17 cellular contexts compared by ENCODE assay signal in the genomic region with DNA sequence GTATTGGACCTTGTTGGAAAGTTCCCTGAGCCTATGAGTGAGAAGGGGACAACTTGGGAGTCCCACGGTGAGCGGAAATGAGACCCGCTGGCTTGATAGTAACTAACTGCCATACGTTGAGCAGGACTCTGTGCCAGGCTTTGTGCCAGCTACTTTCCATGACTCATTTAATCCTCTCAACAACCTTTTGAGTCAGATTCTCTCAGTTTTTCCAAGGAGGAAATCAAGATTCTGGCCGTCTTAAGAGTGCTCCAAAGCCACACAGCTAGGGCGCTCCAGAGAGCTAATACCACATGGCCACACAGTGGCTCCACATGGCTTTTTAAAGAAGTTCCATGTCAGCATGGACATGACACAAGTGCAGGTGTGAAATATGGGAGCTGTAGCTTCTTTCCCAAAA. TPM values are rescaled to one million over a fixed set of nuclear protein-coding genes. Genes with fewer than 3 reads are reported as not detected.
DNase-seq lines count a peak whose midpoint lies in the region; ATAC-seq, FAIRE-seq and TF ChIP-seq lines count a peak whose summit lies in the region.
"Had no signal": no experiment of that assay in that cellular context is flagged by ENCODE, and none has a peak within 500 bp of the region (broad histone marks: within the 10 kb centered on the region; RNA-seq: fewer than 3 reads in every experiment).

No MANE protein-coding gene starts in this region.

- no peak overlapping the region for H2BK5ac ChIP-seq in IMR-90 (ENCODE audit: low read depth, low read length, poor library complexity, severe bottlenecking)

- intact Hi-C loops in Right ventricle myocardium inferior (cut with DNase I) (no loop called here), IMR-90 (cut with micrococcal nuclease) (no loop called here)

- TF ChIP-seq CTCF in right atrium auricular region (IDR thresholded peaks at IDR 0.05): no peak
- TF ChIP-seq CTCF in IMR-90 (conservative IDR thresholded peaks at IDR 0.05; ENCODE audit: low read depth, low read length): 0 out of 2 replicates have a peak, but pooled peaks have one; percentile 1
- no peak for TF ChIP-seq CTCF in cardiac fibroblast (IDR thresholded peaks at IDR 0.05; ENCODE audit: low read depth, low read length)

- H2BK20ac ChIP-seq in IMR-90 (ENCODE audit: low read depth, low read length): no peak overlapping the region

- no peaks in the 10 kb centered on the region for H4K20me1 ChIP-seq in IMR-90 (ENCODE audit: insufficient read depth, low read length)

- BruUV-seq in IMR-90 (replicated peaks; lab: Mats Ljungman, UMichigan): no TSS peak

- WGBS in IMR-90 (ENCODE audit: extremely low coverage in 2 of 2, insufficient read length in 1 of 2), 2 experiments: 92% methylated on average over 2 of the region's 6 CpGs; no CpG with 5 or more reads in 1 of the 2 experiments

- no peak overlapping the region for H2BK15ac ChIP-seq in IMR-90 (ENCODE audit: low read depth, low read length)

- no peaks in the 10 kb centered on the region for H3K9me1 ChIP-seq in IMR-90 (ENCODE audit: insufficient read depth, low read length)

- DNase-seq in Right ventricle myocardium inferior (ENCODE audit: missing footprints) (peak; percentile 39), right atrium auricular region (ENCODE audit: low spot score) (no peak), IMR-90 (peak; percentile 23), cardiac fibroblast (ENCODE audit: low read depth in 2 of 2) (peak; percentile 60 to 69), mesenteric fat pad (ENCODE audit: low spot score) (peak; percentile 28), urothelium cell line (ENCODE audit: low spot score) (no peak)
- DNase-seq: activated CD4-positive, alpha-beta T cell treated with anti-CD3 and anti-CD28 coated beads for 1 hour; activated T-cell treated with anti-CD3 and anti-CD28 coated beads, Interleukin-2, amount 50 U/mL, for 4 hours; anterior cingulate cortex; GOT3; immature natural killer cell; KBM-7; NCI-H1436 treated with DMSO at 0.1 percent for 48 hours; PC-9; substantia nigra had no signal

- H4K5ac ChIP-seq in IMR-90 (ENCODE audit: low read depth, low read length): no peak overlapping the region

- POLR2A ChIA-PET in IMR-90 (lab: Charles Lee; ENCODE audit: unreplicated experiment): interaction anchor here (0.6 kb wide), 1 partner anchor 256 kb away, joined by 3 read pairs; no protein-coding TSS in a partner anchor

- H2AK9ac ChIP-seq in IMR-90 (replicated peaks; ENCODE audit: low read depth, low read length, poor library complexity): no peak overlapping the region

- H3K4me3 ChIP-seq in right atrium auricular region (no peak overlapping the region), IMR-90 (ENCODE audit: insufficient read depth, low read depth, low read length) (no peak overlapping the region), cardiac fibroblast (replicated peaks in 1 of 2; ENCODE audit: low read depth in 2 of 2, low read length in 2 of 2) (no peak overlapping the region)
- H3K4me3 ChIP-seq: PC-9 had no signal

- no peak for TF ChIP-seq POLR2A in IMR-90 (IDR thresholded peaks at IDR 0.05; ENCODE audit: low read depth, low read length)

- no peak overlapping the region for H3K56ac ChIP-seq in IMR-90 (ENCODE audit: extremely low read depth, insufficient read depth, low read length)

- H2AFZ ChIP-seq in IMR-90 (replicated peaks; ENCODE audit: low read length, poor library complexity): no peak overlapping the region
- H2AFZ ChIP-seq: PC-9 had no signal

- H3K9me3 ChIP-seq in right atrium auricular region (no peaks in the 10 kb centered on the region), IMR-90 (ENCODE audit: control insufficient read depth, insufficient read depth, low read length) (no peaks in the 10 kb centered on the region)

- H3K4me1 ChIP-seq in right atrium auricular region (no peaks in the 10 kb centered on the region), IMR-90 (ENCODE audit: control insufficient read depth, insufficient read depth, low read length) (no peaks in the 10 kb centered on the region)

- peaks cover 36% of the 10 kb centered on the region for H3K36me3 ChIP-seq in right atrium auricular region
- peaks cover 2% of the 10 kb centered on the region; the same call in 1 of the 2 replicates for H3K36me3 ChIP-seq in IMR-90 (ENCODE audit: control insufficient read depth, insufficient read depth, low read length)

- H3K27me3 ChIP-seq in right atrium auricular region: no peaks in the 10 kb centered on the region
- no peaks in the 10 kb centered on the region for H3K27me3 ChIP-seq in IMR-90 (ENCODE audit: control insufficient read depth, insufficient read depth, low read length)

- CTCF ChIA-PET in IMR-90 (lab: Yijun Ruan, JAX): no interaction called here

- no peak overlapping the region for H2BK120ac ChIP-seq in IMR-90 (ENCODE audit: low read depth, low read length)

- no peak overlapping the region for H3K9ac ChIP-seq in IMR-90 (ENCODE audit: low read depth, low read length)

- no peak overlapping the region for H3K23ac ChIP-seq in IMR-90 (ENCODE audit: low read depth, low read length)

- in situ Hi-C loops in IMR-90 (cut with MboI; ENCODE audit: low sequenced_read_pairs): no loop called here

- no peak overlapping the region for H3K18ac ChIP-seq in IMR-90 (ENCODE audit: low read depth, low read length)

- H3K14ac ChIP-seq in IMR-90 (replicated peaks; ENCODE audit: low read depth, low read length): no peak overlapping the region

- no peak overlapping the region for H2AK5ac ChIP-seq in IMR-90 (ENCODE audit: low read depth, low read length)

- H3K4me2 ChIP-seq in IMR-90 (ENCODE audit: low read depth, low read length): no peak overlapping the region
- H3K4me2 ChIP-seq: PC-9 had no signal

- H3K79me1 ChIP-seq in IMR-90 (ENCODE audit: low read depth in 1 of 2, low read length in 2 of 2): no peaks in the 10 kb centered on the region

- no peak overlapping the region for H4K91ac ChIP-seq in IMR-90 (ENCODE audit: insufficient read depth, low read depth, low read length)

- H4K8ac ChIP-seq in IMR-90 (ENCODE audit: low read depth in 2 of 2, low read length in 2 of 2): no peak overlapping the region

- H3K27ac ChIP-seq in right atrium auricular region (no peak overlapping the region), IMR-90 (ENCODE audit: insufficient read depth, low read length) (no peak overlapping the region)
- H3K27ac ChIP-seq: PC-9 had no signal

- dilution Hi-C loops in IMR-90 (cut with HindIII; ENCODE audit: low sequenced_read_pairs, unreplicated experiment): no loop called here

- no peak for FAIRE-seq in urothelium cell line (lab: Jason Lieb, UNC)

- TF ChIP-seq RAD21 in IMR-90 (IDR thresholded peaks at IDR 0.05; ENCODE audit: low read length): no peak

- ATAC-seq in Right ventricle myocardium inferior (no peak), IMR-90 (ENCODE audit: low read depth) (no peak), GM19328 (IDR thresholded peaks at IDR 0.05; ENCODE audit: unreplicated experiment) (no peak), HG02884 (IDR thresholded peaks at IDR 0.05; ENCODE audit: unreplicated experiment) (no peak)
- ATAC-seq: activated T-cell treated with anti-CD3 and anti-CD28 coated beads, Interleukin-2, amount 50 U/mL, for 4 hours had no signal

- H3K4ac ChIP-seq in IMR-90 (ENCODE audit: low read depth, low read length): no peak overlapping the region

TF ChIP-seq in IMR-90, 13 proteins besides CTCF, POLR2A, EP300 and RAD21:
- TF ChIP-seq CEBPB (IDR thresholded peaks at IDR 0.05; ENCODE audit: low read depth, low read length) (no peak), FOS (IDR thresholded peaks at IDR 0.05; ENCODE audit: low read depth, low read length) (no peak), CHD1 (IDR thresholded peaks at IDR 0.05; ENCODE audit: low read depth, low read length) (no peak), MXI1 (IDR thresholded peaks at IDR 0.05; ENCODE audit: borderline replicate concordance, low read depth, low read length) (no peak)

RNA-seq across cellular contexts. Expression of a gene that starts 55.7 kb away (rescaled TPM):
- total RNA-seq in Right ventricle myocardium inferior (8.4 TPM), right atrium auricular region (10 to 100 TPM in 1 of 2 donors, 1 to 10 TPM in 1; 9.0 to 11.2 TPM), IMR-90 (2012; rRNA removed) (1.4 and 1.8 TPM in 2 replicates), mesenteric fat pad (41.8 TPM)
- polyA plus RNA-seq in IMR-90 (2012; rRNA removed): 2.7 and 3.0 TPM in 2 replicates
- polyA plus RNA-seq in IMR-90 (2012; cell fraction: cytosol; rRNA removed): 1.3 and 1.4 TPM in 2 replicates
- 5.8 and 9.5 TPM in 2 replicates for polyA plus RNA-seq in IMR-90 (2012; cell fraction: nucleus; rRNA removed; ENCODE audit: low replicate concordance)

Comparison
In these comparisons a context has a peak if more than half of its experiments do, and no peak if none do; other contexts are left out.
1. DNase-seq: peak in Right ventricle myocardium inferior (single experiment), IMR-90 (single experiment), cardiac fibroblast (2 of 2) and mesenteric fat pad (single experiment); none in right atrium auricular region (single experiment) and urothelium cell line (single experiment).